8 cellular contexts compared by ENCODE assay signal in the genomic region with DNA sequence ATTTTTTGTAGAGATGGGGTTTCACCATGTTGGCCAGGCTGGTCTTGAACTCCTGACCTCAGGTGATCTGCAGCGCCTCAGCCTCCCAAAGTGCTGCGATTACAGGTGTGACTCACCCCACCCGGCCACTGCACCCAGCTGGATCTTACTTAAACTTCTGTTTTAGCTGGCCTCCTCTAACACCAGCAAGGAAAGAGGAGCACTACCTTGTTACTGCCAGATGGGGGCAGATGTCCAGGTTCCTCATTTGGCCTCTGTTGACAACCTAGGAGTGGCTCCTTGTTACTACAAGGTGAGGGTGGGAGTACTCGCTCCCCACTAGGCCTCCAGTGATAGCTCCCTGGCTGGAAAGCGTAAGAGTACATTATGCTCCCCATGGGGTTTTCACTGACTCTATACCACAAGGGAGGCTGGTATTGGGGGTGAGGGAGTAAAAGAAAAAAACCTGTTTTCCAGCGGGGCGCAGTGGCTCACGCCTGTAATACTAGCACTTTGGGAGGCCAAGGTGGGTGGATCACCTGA. TPM values are rescaled to one million over a fixed set of nuclear protein-coding genes. Genes with fewer than 3 reads are reported as not detected.
DNase-seq lines count a peak whose midpoint lies in the region; ATAC-seq and TF ChIP-seq lines count a peak whose summit lies in the region.

No MANE protein-coding gene starts in this region.

- no peaks in the 10 kb centered on the region for H3K36me3 ChIP-seq in WERI-Rb-1

- no peaks in the 10 kb centered on the region for H3K9me3 ChIP-seq in WERI-Rb-1 (ENCODE audit: severe bottlenecking)

- intact Hi-C loops in dorsolateral prefrontal cortex (cut with DNase I): no loop called here

- no peak overlapping the region for H3K4me3 ChIP-seq in WERI-Rb-1 (ENCODE audit: low read depth, low read length)
- H3K4me3 ChIP-seq in dorsolateral prefrontal cortex: no peak overlapping the region

- TF ChIP-seq CTCF in WERI-Rb-1 (IDR thresholded peaks at IDR 0.05; ENCODE audit: low read depth, low read length) (peak; percentile 83), dorsolateral prefrontal cortex (IDR thresholded peaks at IDR 0.05 in 54 of 56, conservative IDR thresholded peaks at IDR 0.05 in 2 of 56; ENCODE audit: low read depth in 1 of 56, partially characterized antibody in 56 of 56) (peak in 52 of 56 donors; percentile 27 to 63 (median 48))

- no peaks in the 10 kb centered on the region for H3K27me3 ChIP-seq in WERI-Rb-1 (ENCODE audit: insufficient read depth, low read depth, severe bottlenecking)
- no peaks in the 10 kb centered on the region for H3K27me3 ChIP-seq in dorsolateral prefrontal cortex

- peak; percentile 40 for DNase-seq in activated gamma-delta T cell treated with Interleukin-2 at 50 U/mL for 16 hours
- no peak for DNase-seq in activated gamma-delta T cell (lab: John Stamatoyannopoulos, UW)
- peak; percentile 66 for DNase-seq in NCI-H1694 (lab: John Stamatoyannopoulos, UW)
- peak; percentile 55 for DNase-seq in WERI-Rb-1
- DNase-seq in dorsolateral prefrontal cortex: no peak
- DNase-seq in myocyte (ENCODE audit: low read depth): peak; percentile 56

- peak; percentile 82 for ATAC-seq in HG02642 (IDR thresholded peaks at IDR 0.05; ENCODE audit: poor library complexity, unreplicated experiment)
- ATAC-seq in HG02970 (IDR thresholded peaks at IDR 0.05; ENCODE audit: low FRiP score, unreplicated experiment): no peak

- no peak overlapping the region for H3K27ac ChIP-seq in WERI-Rb-1
- H3K27ac ChIP-seq in dorsolateral prefrontal cortex: no peak overlapping the region

RNA-seq across cellular contexts. Expression of a gene that starts 13.1 kb away (rescaled TPM):
- 10 to 100 TPM; 16.6 to 28.7 (median 22.5) TPM for total RNA-seq in dorsolateral prefrontal cortex
- total RNA-seq in myocyte: 43.4 and 50.9 TPM in 2 replicates
- polyA plus RNA-seq in myocyte (2012): 49.2 TPM

RNA-seq across cellular contexts. Expression of a gene that starts 27.2 kb away (rescaled TPM):
- total RNA-seq in dorsolateral prefrontal cortex: 100 to 1,000 TPM in 116 of 120 experiments, 10 to 100 TPM in 4; 91.8 to 161 (median 124) TPM
- total RNA-seq in myocyte: 58.2 and 72.9 TPM in 2 replicates
- polyA plus RNA-seq in myocyte (2012): 21.3 TPM

Comparison
In these comparisons a context has a peak if more than half of its experiments do, and no peak if none do; other contexts are left out.
1. DNase-seq: peak in activated gamma-delta T cell treated with Interleukin-2 at 50 U/mL for 16 hours (single experiment), NCI-H1694 (single experiment), WERI-Rb-1 (single experiment) and myocyte (single experiment); none in activated gamma-delta T cell (single experiment) and dorsolateral prefrontal cortex (0 of 10).